24 cellular contexts compared by ENCODE assay signal in the genomic region with DNA sequence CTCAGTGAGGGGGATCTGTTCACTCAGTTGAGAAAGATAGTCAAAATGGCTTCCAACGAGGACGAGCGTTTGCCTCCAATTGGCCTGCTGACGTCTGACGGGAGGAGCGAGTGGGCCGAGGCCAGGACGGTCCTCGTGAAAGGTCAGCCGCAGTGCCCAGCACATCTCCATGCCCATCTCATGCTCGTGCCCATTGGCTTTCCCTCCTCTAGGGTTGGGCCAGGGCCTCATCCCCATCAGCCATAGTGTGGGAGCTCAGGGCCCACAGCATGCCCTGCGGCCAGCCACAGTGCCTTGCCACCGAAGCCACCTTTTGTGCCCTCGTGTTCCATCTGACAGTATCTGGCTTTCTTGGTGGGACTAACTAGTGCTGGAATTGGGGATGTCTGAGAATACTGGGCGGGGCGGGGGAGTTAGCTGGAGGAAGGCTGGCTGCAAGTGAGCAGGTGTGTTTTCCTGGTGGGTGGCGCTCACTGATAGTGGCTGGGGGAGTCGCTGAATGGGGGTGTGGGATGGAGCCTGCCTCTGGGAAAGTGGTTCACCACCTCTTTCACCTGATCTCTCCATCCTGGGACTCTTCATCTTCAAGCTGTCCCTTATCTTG. TPM values are rescaled to one million over a fixed set of nuclear protein-coding genes. Genes with fewer than 3 reads are reported as not detected.
DNase-seq lines count a peak whose midpoint lies in the region; ATAC-seq and TF ChIP-seq lines count a peak whose summit lies in the region.
"Had no signal": no experiment of that assay in that cellular context is flagged by ENCODE, and none has a peak within 500 bp of the region (broad histone marks: within the 10 kb centered on the region; RNA-seq: fewer than 3 reads in every experiment).

No MANE protein-coding gene starts in this region.

- H3K9me3 Mint-ChIP-seq in activated naive CD8-positive, alpha-beta T cell treated with anti-CD3 and anti-CD28 coated beads, Interleukin-2, amount 10 ng/mL, durations not matched to agents 7 days and 5 days: no peaks in the 10 kb centered on the region
- no peaks in the 10 kb centered on the region for H3K9me3 Mint-ChIP-seq in activated naive CD8-positive, alpha-beta T cell treated with anti-CD3 and anti-CD28 coated beads for 36 hours
- H3K9me3 Mint-ChIP-seq: CD4-positive, alpha-beta T cell had no signal

- H3K4me1 Mint-ChIP-seq in activated naive CD8-positive, alpha-beta T cell treated with anti-CD3 and anti-CD28 coated beads, Interleukin-2, amount 10 ng/mL, durations not matched to agents 7 days and 5 days: no peaks in the 10 kb centered on the region
- no peaks in the 10 kb centered on the region for H3K4me1 Mint-ChIP-seq in activated naive CD8-positive, alpha-beta T cell treated with anti-CD3 and anti-CD28 coated beads for 36 hours
- H3K4me1 Mint-ChIP-seq: IgD-negative memory B cell had no signal

- DNase-seq in activated naive CD8-positive, alpha-beta T cell treated with anti-CD3 and anti-CD28 coated beads, Interleukin-2, amount 10 ng/mL, durations not matched to agents 7 days and 5 days: peak; percentile 4
- no peak for DNase-seq in activated naive CD8-positive, alpha-beta T cell treated with anti-CD3 and anti-CD28 coated beads for 36 hours
- DNase-seq in Peyer's patch (peak in 2 of 3 donors; percentile 32 to 34), mesenteric fat pad (ENCODE audit: low spot score) (peak; percentile 62), upper lobe of right lung (peak; percentile 41), medulla oblongata (ENCODE audit: extremely low spot score) (no peak), cerebellar nuclear complex (lab: John Stamatoyannopoulos, UW) (no peak)
- DNase-seq: BE2C, Karpas-422, NCI-H1048, NCI-H1436, NCI-H1930, NCI-H226, NCI-H524, NCI-H82, OCI-M1, SIG-M5 had no signal

- TF ChIP-seq CTCF in Peyer's patch (IDR thresholded peaks at IDR 0.05): no peak
- no peak for TF ChIP-seq CTCF in upper lobe of right lung (IDR thresholded peaks at IDR 0.05)

- no peak overlapping the region for H3K27ac Mint-ChIP-seq in activated naive CD8-positive, alpha-beta T cell treated with anti-CD3 and anti-CD28 coated beads, Interleukin-2, amount 10 ng/mL, durations not matched to agents 7 days and 5 days
- H3K27ac Mint-ChIP-seq in activated naive CD8-positive, alpha-beta T cell treated with anti-CD3 and anti-CD28 coated beads for 36 hours: no peak overlapping the region
- H3K27ac Mint-ChIP-seq: CD4-positive, alpha-beta T cell; IgD-negative memory B cell had no signal

- no peak for TF ChIP-seq POLR2A in Peyer's patch (IDR thresholded peaks at IDR 0.05)

- peaks cover 4% of the 10 kb centered on the region for H3K27me3 Mint-ChIP-seq in activated naive CD8-positive, alpha-beta T cell treated with anti-CD3 and anti-CD28 coated beads, Interleukin-2, amount 10 ng/mL, durations not matched to agents 7 days and 5 days
- H3K27me3 Mint-ChIP-seq in activated naive CD8-positive, alpha-beta T cell treated with anti-CD3 and anti-CD28 coated beads for 36 hours: peaks cover 4% of the 10 kb centered on the region

- intact Hi-C loops in upper lobe of right lung (cut with DNase I): no loop called here

- ATAC-seq in activated naive CD8-positive, alpha-beta T cell treated with anti-CD3 and anti-CD28 coated beads, Interleukin-2, amount 10 ng/mL, durations not matched to agents 7 days and 5 days (ENCODE audit: low read depth): no peak
- ATAC-seq in upper lobe of right lung: no peak
- ATAC-seq: GM12878 had no signal

- H3K27ac ChIP-seq in Peyer's patch (no peak overlapping the region), upper lobe of right lung (no peak overlapping the region)

- H3K4me3 ChIP-seq in Peyer's patch (no peak overlapping the region), upper lobe of right lung (no peak overlapping the region)
- H3K4me3 ChIP-seq: GM12878 had no signal

- H3K9me3 ChIP-seq in Peyer's patch (no peaks in the 10 kb centered on the region), upper lobe of right lung (no peaks in the 10 kb centered on the region)
- H3K9me3 ChIP-seq: BE2C had no signal

- no peak overlapping the region for H3K4me3 Mint-ChIP-seq in activated naive CD8-positive, alpha-beta T cell treated with anti-CD3 and anti-CD28 coated beads, Interleukin-2, amount 10 ng/mL, durations not matched to agents 7 days and 5 days
- H3K4me3 Mint-ChIP-seq in activated naive CD8-positive, alpha-beta T cell treated with anti-CD3 and anti-CD28 coated beads for 36 hours: no peak overlapping the region
- H3K4me3 Mint-ChIP-seq: CD4-positive, alpha-beta T cell; IgD-negative memory B cell had no signal

- H3K27me3 ChIP-seq in Peyer's patch: no peaks in the 10 kb centered on the region
- H3K27me3 ChIP-seq in upper lobe of right lung: no peaks in the 10 kb centered on the region
- H3K27me3 ChIP-seq: BE2C had no signal

- H3K4me1 ChIP-seq in Peyer's patch: no peaks in the 10 kb centered on the region
- H3K4me1 ChIP-seq in upper lobe of right lung: no peaks in the 10 kb centered on the region

- no peaks in the 10 kb centered on the region for H3K36me3 Mint-ChIP-seq in activated naive CD8-positive, alpha-beta T cell treated with anti-CD3 and anti-CD28 coated beads, Interleukin-2, amount 10 ng/mL, durations not matched to agents 7 days and 5 days
- H3K36me3 Mint-ChIP-seq in activated naive CD8-positive, alpha-beta T cell treated with anti-CD3 and anti-CD28 coated beads for 36 hours: no peaks in the 10 kb centered on the region

- POLR2A ChIA-PET in activated naive CD8-positive, alpha-beta T cell treated with anti-CD3 and anti-CD28 coated beads, Interleukin-2, amount 10 ng/mL, durations not matched to agents 7 days and 5 days (lab: Charles Lee): no interaction called here

- no peaks in the 10 kb centered on the region for H3K36me3 ChIP-seq in Peyer's patch
- no peaks in the 10 kb centered on the region for H3K36me3 ChIP-seq in upper lobe of right lung
- H3K36me3 ChIP-seq: BE2C had no signal

RNA-seq across cellular contexts. Expression of a gene that starts 13.9 kb away (rescaled TPM):
- not detected for total RNA-seq in activated naive CD8-positive, alpha-beta T cell treated with anti-CD3 and anti-CD28 coated beads, Interleukin-2, amount 10 ng/mL, durations not matched to agents 7 days and 5 days
- not detected for total RNA-seq in activated naive CD8-positive, alpha-beta T cell treated with anti-CD3 and anti-CD28 coated beads for 36 hours
- total RNA-seq in Peyer's patch: 1 to 10 TPM in 3 of 4 donors, not detected in 1; 2.1 to 3.8 (median 3.4) TPM
- not detected for total RNA-seq in mesenteric fat pad
- not detected for total RNA-seq in upper lobe of right lung
- total RNA-seq: CD4-positive, alpha-beta T cell; GM12878; H4; HT-29; MCF 10A; RPMI7951 had no signal

RNA-seq across cellular contexts. Expression of a gene that starts 17.6 kb away (rescaled TPM):
- total RNA-seq in activated naive CD8-positive, alpha-beta T cell treated with anti-CD3 and anti-CD28 coated beads, Interleukin-2, amount 10 ng/mL, durations not matched to agents 7 days and 5 days: not detected
- not detected for total RNA-seq in activated naive CD8-positive, alpha-beta T cell treated with anti-CD3 and anti-CD28 coated beads for 36 hours
- under 1 TPM in 1 of 4 donors, not detected in 3; 0.47 TPM for total RNA-seq in Peyer's patch
- total RNA-seq in mesenteric fat pad: not detected
- total RNA-seq in upper lobe of right lung: not detected
- total RNA-seq: CD4-positive, alpha-beta T cell; GM12878; H4; HT-29; MCF 10A; RPMI7951 had no signal

RNA-seq across cellular contexts. Expression of a gene that starts 51.7 kb away (rescaled TPM):
- not detected for total RNA-seq in activated naive CD8-positive, alpha-beta T cell treated with anti-CD3 and anti-CD28 coated beads, Interleukin-2, amount 10 ng/mL, durations not matched to agents 7 days and 5 days
- not detected for total RNA-seq in activated naive CD8-positive, alpha-beta T cell treated with anti-CD3 and anti-CD28 coated beads for 36 hours
- total RNA-seq in Peyer's patch (not detected), mesenteric fat pad (not detected), upper lobe of right lung (not detected)
- total RNA-seq: CD4-positive, alpha-beta T cell; GM12878; H4; HT-29; MCF 10A; RPMI7951 had no signal

Comparison
In these comparisons a context has a peak if more than half of its experiments do, and no peak if none do; other contexts are left out.
1. DNase-seq: peak in activated naive CD8-positive, alpha-beta T cell treated with anti-CD3 and anti-CD28 coated beads, Interleukin-2, amount 10 ng/mL, durations not matched to agents 7 days and 5 days (single experiment), Peyer's patch (2 of 3), mesenteric fat pad (single experiment) and upper lobe of right lung (single experiment); none in activated naive CD8-positive, alpha-beta T cell treated with anti-CD3 and anti-CD28 coated beads for 36 hours (single experiment), medulla oblongata (single experiment) and cerebellar nuclear complex (0 of 2).